ENCODE assay signal across 8 cellular contexts in the genomic region with DNA sequence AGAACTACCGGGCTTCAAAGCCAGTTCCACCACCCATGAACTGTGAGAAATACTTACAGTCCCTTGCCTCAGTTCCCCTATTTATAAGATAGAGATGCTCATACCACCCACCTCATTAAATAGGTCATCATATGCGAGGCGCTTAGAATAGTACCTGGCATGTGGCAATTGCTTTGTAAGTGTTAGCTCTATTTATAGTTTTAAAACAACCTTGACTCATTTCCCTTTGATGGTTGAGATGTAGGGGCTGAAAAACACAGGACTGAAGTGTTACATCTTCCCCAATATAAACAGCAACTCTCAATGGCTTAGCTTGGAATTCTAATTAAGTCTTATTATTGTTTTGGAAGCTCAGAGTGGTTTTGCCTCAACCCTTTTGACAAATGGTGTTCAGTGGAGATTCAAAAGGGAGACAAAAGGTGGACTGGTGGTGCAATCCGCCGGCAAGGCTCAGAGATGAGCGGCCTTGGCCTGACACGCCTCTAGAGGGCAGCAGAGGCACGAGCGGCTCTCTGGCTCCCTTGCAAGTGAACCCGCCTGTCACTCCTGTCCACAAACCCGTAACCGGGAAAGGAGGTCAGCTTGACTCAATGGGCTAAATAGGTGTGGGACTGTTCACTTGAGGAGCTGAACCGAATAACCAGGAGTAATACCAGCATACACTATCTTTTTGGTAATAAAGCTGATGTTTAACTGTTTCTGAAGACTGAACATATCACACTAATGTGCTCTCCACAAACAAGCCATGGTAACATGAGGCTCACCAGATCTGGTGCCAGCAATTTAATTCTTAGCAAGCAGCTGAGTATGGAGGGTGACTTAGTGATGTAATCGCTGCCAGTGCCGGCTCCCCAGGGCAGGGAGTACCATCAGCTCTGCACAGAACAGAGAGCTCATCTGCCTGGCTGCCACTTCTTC. TPM values are rescaled to one million over a fixed set of nuclear protein-coding genes. Genes with fewer than 3 reads are reported as not detected.
DNase-seq lines count a peak whose midpoint lies in the region; ATAC-seq and TF ChIP-seq lines count a peak whose summit lies in the region.

No MANE protein-coding gene starts in this region.

- DNase-seq in AG10803 (ENCODE audit: low read depth) (peak; percentile 64), NCI-H2196 (lab: John Stamatoyannopoulos, UW; ENCODE audit: unreplicated experiment) (peak; percentile 84), WTC11 (ENCODE audit: low spot score) (peak; percentile 93), mammary epithelial cell (peak; percentile 62), kidney epithelial cell (ENCODE audit: low read depth) (no peak)
- DNase-seq in stimulated activated CD4-positive, alpha-beta T cell treated with anti-CD3 and anti-CD28 coated beads, Interleukin-1b, Interleukin-23, amount 100 ng/mL, for 4 hours (ENCODE audit: low read depth in 2 of 2), result peak; percentile 74 to 79

- in situ Hi-C loops in mammary epithelial cell (cut with MboI; ENCODE audit: low sequenced_read_pairs in 2 of 2), result loop anchor here in 1 of 2 donors (10.0 kb wide), 1 partner anchor 63 kb away; no protein-coding TSS in a partner anchor

- H3K9me3 ChIP-seq in mammary epithelial cell (replicated peaks; ENCODE audit: insufficient read depth, low read length), result no peaks in the 10 kb centered on the region

- H2AFZ ChIP-seq in mammary epithelial cell (ENCODE audit: low read depth, low read length), result peak overlapping the region; percentile 42

- H3K79me2 ChIP-seq in mammary epithelial cell (ENCODE audit: insufficient read depth, low read length), result no peaks in the 10 kb centered on the region

- peaks cover 14% of the 10 kb centered on the region for H3K4me1 ChIP-seq in mammary epithelial cell (ENCODE audit: insufficient read depth, low read length)

- no peaks in the 10 kb centered on the region for H3K9me3 Mint-ChIP-seq in WTC11

- H3K9ac ChIP-seq in mammary epithelial cell (ENCODE audit: insufficient read depth, low read length), result no peak overlapping the region

- no peaks in the 10 kb centered on the region for H3K36me3 Mint-ChIP-seq in WTC11

- no peak overlapping the region for H3K27ac ChIP-seq in mammary epithelial cell (ENCODE audit: insufficient read depth, low read depth, low read length)

- ATAC-seq in GM18870 (IDR thresholded peaks at IDR 0.05; ENCODE audit: unreplicated experiment), result peak; percentile 77
- peak; percentile 94 for ATAC-seq in HG03103 (IDR thresholded peaks at IDR 0.05; ENCODE audit: low read depth, unreplicated experiment)
- ATAC-seq in WTC11, result peak; percentile 92

- no TSS peak for BruUV-seq in mammary epithelial cell (replicated peaks; lab: Mats Ljungman, UMichigan)

- 4% methylated on average over 15 of the region's 15 CpGs for WGBS in mammary epithelial cell (ENCODE audit: low coverage, missing lambda C conversion rate)

- no peak overlapping the region for H3K4me3 Mint-ChIP-seq in WTC11

- CTCF ChIA-PET in WTC11 (lab: Charles Lee), result interaction anchor here (0.6 to 9.2 kb wide), 23 partner anchors 9 to 324 kb away, joined by 3 to 275 read pairs (median 6); partner anchors contain the start of gene SMYD2
- CTCF ChIA-PET in mammary epithelial cell (lab: Charles Lee; ENCODE audit: low non-redundant PET), result interaction anchor here (0.5 to 1.6 kb wide), 7 partner anchors 11 to 648 kb away, joined by 3 to 28 read pairs (median 4); no protein-coding TSS in a partner anchor

- H4K20me1 ChIP-seq in mammary epithelial cell (ENCODE audit: insufficient read depth, low read length), result peaks cover 2% of the 10 kb centered on the region

- POLR2A ChIA-PET in WTC11 (lab: Charles Lee), result interaction anchor here (1.6 kb wide), 1 partner anchor 67 kb away, joined by 5 read pairs; no protein-coding TSS in a partner anchor

- H3K4me3 ChIP-seq in AG10803 (ENCODE audit: low read length), result peak overlapping the region; percentile 21
- H3K4me3 ChIP-seq in mammary epithelial cell (replicated peaks in 1 of 3; ENCODE audit: insufficient read depth in 1 of 3, low read depth in 2 of 3, low read length in 3 of 3), result no peak overlapping the region
- H3K4me3 ChIP-seq in kidney epithelial cell (ENCODE audit: low read depth, low read length), result no peak overlapping the region

- no peaks in the 10 kb centered on the region; the same call in 1 of the 2 replicates for H3K27me3 Mint-ChIP-seq in WTC11 (ENCODE audit: low read depth)

- dilution Hi-C loops in mammary epithelial cell (cut with HindIII; ENCODE audit: low sequenced_read_pairs), result loop anchor here (5.0 kb wide), 1 partner anchor 51 kb away; no protein-coding TSS in a partner anchor

- peaks cover 22% of the 10 kb centered on the region for H3K4me1 Mint-ChIP-seq in WTC11

- no peaks in the 10 kb centered on the region for H3K36me3 ChIP-seq in mammary epithelial cell (ENCODE audit: insufficient read depth, low read length)
- no peaks in the 10 kb centered on the region for H3K36me3 ChIP-seq in kidney epithelial cell (ENCODE audit: control insufficient read depth, insufficient read depth, low read length)

- H3K4me2 ChIP-seq in mammary epithelial cell (ENCODE audit: insufficient read depth, low read depth, low read length), result peak overlapping the region; percentile 71

- H3K27ac Mint-ChIP-seq in WTC11, result no peak overlapping the region

- intact Hi-C loops in mammary epithelial cell (cut with micrococcal nuclease), result loop anchor here (1.0 to 5.0 kb wide), 4 partner anchors 47 to 699 kb away; no protein-coding TSS in a partner anchor

- TF ChIP-seq CTCF in AG10803 (conservative IDR thresholded peaks at IDR 0.05; ENCODE audit: low read length), result peak; percentile 96
- peak; percentile 86 for TF ChIP-seq CTCF in WTC11 (IDR thresholded peaks at IDR 0.05)
- peak; percentile 96 to 97 for TF ChIP-seq CTCF in mammary epithelial cell (conservative IDR thresholded peaks at IDR 0.05 in 1 of 2, IDR thresholded peaks at IDR 0.05 in 1 of 2; ENCODE audit: extremely low read depth in 1 of 2, insufficient read depth in 1 of 2, low read depth in 1 of 2, low read length in 2 of 2)
- TF ChIP-seq CTCF in kidney epithelial cell (IDR thresholded peaks at IDR 0.05; ENCODE audit: insufficient read depth, low read length, poor library complexity, severe bottlenecking), result peak; percentile 98

- H3K27me3 ChIP-seq in mammary epithelial cell (ENCODE audit: insufficient read depth, low read length), result no peaks in the 10 kb centered on the region
- H3K27me3 ChIP-seq in kidney epithelial cell (ENCODE audit: control insufficient read depth, insufficient read depth, low read length), result no peaks in the 10 kb centered on the region

TF ChIP-seq in WTC11, 78 proteins besides CTCF, POLR2A, EP300 and RAD21:
- TF ChIP-seq USF1 (CRISPR knock-in tag; IDR thresholded peaks at IDR 0.05), result no peak
- TF ChIP-seq JAZF1 (CRISPR knock-in tag; IDR thresholded peaks at IDR 0.05), result no peak
- TF ChIP-seq, protein P1, sequence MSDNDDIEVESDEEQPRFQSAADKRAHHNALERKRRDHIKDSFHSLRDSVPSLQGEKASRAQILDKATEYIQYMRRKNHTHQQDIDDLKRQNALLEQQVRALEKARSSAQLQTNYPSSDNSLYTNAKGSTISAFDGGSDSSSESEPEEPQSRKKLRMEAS (CRISPR knock-in tag; IDR thresholded peaks at IDR 0.05), result no peak
- TF ChIP-seq, protein P2, sequence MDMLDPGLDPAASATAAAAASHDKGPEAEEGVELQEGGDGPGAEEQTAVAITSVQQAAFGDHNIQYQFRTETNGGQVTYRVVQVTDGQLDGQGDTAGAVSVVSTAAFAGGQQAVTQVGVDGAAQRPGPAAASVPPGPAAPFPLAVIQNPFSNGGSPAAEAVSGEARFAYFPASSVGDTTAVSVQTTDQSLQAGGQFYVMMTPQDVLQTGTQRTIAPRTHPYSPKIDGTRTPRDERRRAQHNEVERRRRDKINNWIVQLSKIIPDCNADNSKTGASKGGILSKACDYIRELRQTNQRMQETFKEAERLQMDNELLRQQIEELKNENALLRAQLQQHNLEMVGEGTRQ (CRISPR knock-in tag; IDR thresholded peaks at IDR 0.05), result no peak
- no peak for TF ChIP-seq PRRX2 (CRISPR knock-in tag; IDR thresholded peaks at IDR 0.05)
- TF ChIP-seq GABPB1 (CRISPR knock-in tag; IDR thresholded peaks at IDR 0.05), result peak; percentile 53; the same call in 1 of the 2 replicates
- TF ChIP-seq ETV6 (CRISPR knock-in tag; IDR thresholded peaks at IDR 0.05), result 0 out of 2 replicates have a peak, but pooled peaks have one; percentile 14

RNA-seq across cellular contexts. Expression of gene SMYD2, which starts 19.5 kb away (rescaled TPM):
- total RNA-seq in WTC11 (2021) (6.3 to 6.8 TPM (median 6.4 TPM) in 3 replicates), mammary epithelial cell (10 to 100 TPM; 41.3 to 42.1 TPM), kidney epithelial cell (54.7 and 60.7 TPM in 2 replicates)
- polyA plus RNA-seq in mammary epithelial cell, result 48.8 TPM
- polyA minus RNA-seq in mammary epithelial cell, result 39.4 TPM
